Comparison of ENCODE assay signal across 31 cellular contexts in genomic region chr3:184116017-184116416, GRCh38. TPM values are rescaled to one million over a fixed set of nuclear protein-coding genes. Genes with fewer than 3 reads are reported as not detected.
"Had no signal": no experiment of that assay in that cellular context is flagged by ENCODE, and none has a peak within 500 bp of the region (broad histone marks: within the 10 kb centered on the region; RNA-seq: fewer than 3 reads in every experiment).

No MANE protein-coding gene starts in this region.

- FAIRE-seq: urothelium cell line had no signal

- ATAC-seq: stimulated activated effector memory CD8-positive, alpha-beta T cell treated with anti-CD3 and anti-CD28 coated beads, Interleukin-12 subunit alpha, Interleukin-12 subunit beta, amount 100 ng/mL, for 72 hours; stimulated activated memory B cell treated with anti-CD40 and anti-IgM and Interleukin-4, amounts not matched to agents 10 μg/mL and 1 μg/mL and 100 μg/mL, for 72 hours; stimulated activated naive B cell treated with anti-CD40 and anti-IgM and Interleukin-4, amounts not matched to agents 10 μg/mL and 1 μg/mL and 100 μg/mL, for 72 hours; stimulated activated naive CD8-positive, alpha-beta T cell treated with anti-CD3 and anti-CD28 coated beads, Interleukin-15, amount 100 ng/mL, for 72 hours; stimulated activated naive CD8-positive, alpha-beta T cell treated with anti-CD3 and anti-CD28 coated beads, Interleukin-15, Interleukin-2, amounts not matched to agents 100 U/mL and 50 U/mL, for 24 hours; upper lobe of right lung had no signal

- H3K9me3 ChIP-seq: stomach, suprapubic skin, testis, thoracic aorta, thyroid gland, tibial artery, tibial nerve, transverse colon, upper lobe of left lung, upper lobe of right lung, uterus, vagina had no signal

- H3K36me3 ChIP-seq: stomach, suprapubic skin, thoracic aorta, thyroid gland, tibial artery, tibial nerve, transverse colon, upper lobe of left lung, upper lobe of right lung, uterus, vagina had no signal

- DNase-seq: stimulated activated CD4-positive, alpha-beta T cell treated with anti-CD3 and anti-CD28 coated beads, Interleukin-2, amount 100 ng/mL, for 48 hours; stimulated activated CD4-positive, alpha-beta T cell treated with anti-CD3 and anti-CD28 coated beads, Interleukin-4, amount 100 ng/mL, for 1 hour; stimulated activated CD4-positive, alpha-beta T cell treated with anti-CD3 and anti-CD28 coated beads, Interleukin-4, amount 100 ng/mL, for 24 hours; stimulated activated CD4-positive, alpha-beta T cell treated with anti-CD3 and anti-CD28 coated beads, Interleukin-4, amount 100 ng/mL, for 4 hours; stimulated activated CD8-positive, alpha-beta memory T cell treated with anti-CD3 and anti-CD28 coated beads, Interleukin-4, amount 100 ng/mL, for 48 hours; stimulated activated naive B cell treated with anti-CD40 and anti-IgM and Interleukin-4, amounts not matched to agents 10 μg/mL and 1 μg/mL and 100 μg/mL, for 72 hours; stimulated activated naive CD4-positive, alpha-beta T cell; stimulated activated naive CD4-positive, alpha-beta T cell treated with Interleukin-2 at 50 U/mL for 16 hours; stimulated activated naive CD8-positive, alpha-beta T cell treated with anti-CD3 and anti-CD28 coated beads, Interleukin-15, amount 100 ng/mL, for 72 hours; stimulated activated naive CD8-positive, alpha-beta T cell treated with anti-CD3 and anti-CD28 coated beads, Interleukin-15, Interleukin-2, amounts not matched to agents 100 U/mL and 50 U/mL, for 24 hours; stomach; substantia nigra; testis; thyroid gland; tibial artery; transverse colon; trophoblast cell; upper lobe of left lung; upper lobe of right lung; uterus had no signal

- H3K4me3 ChIP-seq: stomach, suprapubic skin, testis, thoracic aorta, thyroid gland, tibial artery, tibial nerve, transverse colon, upper lobe of left lung, upper lobe of right lung, uterus, vagina had no signal

- H3K4me1 ChIP-seq: stomach, suprapubic skin, testis, thyroid gland, tibial artery, tibial nerve, transverse colon, upper lobe of left lung, upper lobe of right lung, uterus, vagina had no signal

- H3K27ac ChIP-seq: stomach, suprapubic skin, testis, thoracic aorta, thyroid gland, tibial artery, tibial nerve, transverse colon, upper lobe of left lung, upper lobe of right lung, uterus, vagina had no signal

- H3K27me3 ChIP-seq: suprapubic skin, testis, thyroid gland, tibial nerve, transverse colon, upper lobe of left lung, upper lobe of right lung, uterus, vagina had no signal

RNA-seq across cellular contexts. Expression of gene HTR3E, which starts 19.2 kb away (rescaled TPM):
- total RNA-seq: stomach, subcutaneous adipose tissue, temporal lobe, thoracic aorta, thyroid gland, tibial nerve, upper lobe of left lung, upper lobe of right lung, ureter, urinary bladder, uterus, vagina had no signal
- polyA plus RNA-seq: stomach, urinary bladder had no signal
